Comparison of ENCODE assay signal across 19 cellular contexts in the genomic region with DNA sequence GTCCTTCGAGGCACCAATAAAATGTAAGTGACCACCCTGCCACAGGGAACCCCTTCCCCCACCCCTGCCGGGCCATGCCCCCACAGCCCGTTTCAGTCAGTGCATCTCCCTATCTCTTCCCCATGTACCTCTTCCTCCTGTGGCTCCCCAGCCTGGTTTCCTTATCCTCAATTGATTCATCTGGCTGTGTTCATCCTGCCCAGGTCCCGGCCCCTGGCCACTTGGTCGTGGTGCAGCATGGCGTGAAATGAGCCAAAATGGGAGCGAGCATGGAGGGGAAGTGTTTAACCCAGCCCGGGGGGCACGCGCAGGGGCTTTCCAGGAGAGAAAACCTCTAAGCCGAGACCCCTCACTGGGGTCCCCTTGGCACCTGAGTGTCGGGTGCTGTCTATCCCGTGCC. TPM values are rescaled to one million over a fixed set of nuclear protein-coding genes. Genes with fewer than 3 reads are reported as not detected.
A peak's percentile ranks its signal among the peaks of the same experiment; 100 is the strongest.
DNase-seq lines count a peak whose midpoint lies in the region; ATAC-seq and TF ChIP-seq lines count a peak whose summit lies in the region.
"Had no signal": no experiment of that assay in that cellular context is flagged by ENCODE, and none has a peak within 500 bp of the region (broad histone marks: within the 10 kb centered on the region; RNA-seq: fewer than 3 reads in every experiment).

No MANE protein-coding gene starts in this region.

- peaks cover 46% of the 10 kb centered on the region for H3K36me3 Mint-ChIP-seq in T-helper 1 cell treated with Interleukin-12 subunit alpha and Interleukin-12 subunit beta and Interleukin-4 antibody, amounts not matched to agents 30 μg/mL and 1 μg/mL, for 36 hours (ENCODE audit: low read depth)
- peaks cover 36% of the 10 kb centered on the region for H3K36me3 Mint-ChIP-seq in type B pancreatic cell

- intact Hi-C loops in lower leg skin (cut with DNase I; ENCODE audit: low total_unique reads): loop anchor here (5.0 to 10.0 kb wide), 2 partner anchors 67 to 175 kb away; a partner anchor contains a TSS

- 90 to 93% methylated on average over 13 of the region's 13 CpGs for WGBS in lower leg skin, 2 donors

- H3K27me3 Mint-ChIP-seq in T-helper 1 cell treated with Interleukin-12 subunit alpha and Interleukin-12 subunit beta and Interleukin-4 antibody, amounts not matched to agents 30 μg/mL and 1 μg/mL, for 36 hours (ENCODE audit: low read depth): no peaks in the 10 kb centered on the region
- H3K27me3 Mint-ChIP-seq in stimulated activated naive CD8-positive, alpha-beta T cell treated with anti-CD3 and anti-CD28 coated beads, Interleukin-15, amount 100 ng/mL, for 72 hours: no peaks in the 10 kb centered on the region
- H3K27me3 Mint-ChIP-seq in type B pancreatic cell: no peaks in the 10 kb centered on the region

- H3K4me1 Mint-ChIP-seq in T-helper 1 cell treated with Interleukin-12 subunit alpha and Interleukin-12 subunit beta and Interleukin-4 antibody, amounts not matched to agents 30 μg/mL and 1 μg/mL, for 36 hours (ENCODE audit: low read depth): peaks cover 14% of the 10 kb centered on the region
- peaks cover 22% of the 10 kb centered on the region for H3K4me1 Mint-ChIP-seq in stimulated activated naive CD8-positive, alpha-beta T cell treated with anti-CD3 and anti-CD28 coated beads, Interleukin-15, amount 100 ng/mL, for 72 hours
- peaks cover 6% of the 10 kb centered on the region for H3K4me1 Mint-ChIP-seq in type B pancreatic cell (ENCODE audit: unreplicated experiment)

- H3K9me3 Mint-ChIP-seq in T-helper 1 cell treated with Interleukin-12 subunit alpha and Interleukin-12 subunit beta and Interleukin-4 antibody, amounts not matched to agents 30 μg/mL and 1 μg/mL, for 36 hours: no peaks in the 10 kb centered on the region
- H3K9me3 Mint-ChIP-seq in stimulated activated naive CD8-positive, alpha-beta T cell treated with anti-CD3 and anti-CD28 coated beads, Interleukin-15, amount 100 ng/mL, for 72 hours: no peaks in the 10 kb centered on the region
- no peaks in the 10 kb centered on the region for H3K9me3 Mint-ChIP-seq in type B pancreatic cell
- H3K9me3 Mint-ChIP-seq: CD8-positive, alpha-beta T cell had no signal

- no peak overlapping the region for H3K27ac Mint-ChIP-seq in T-helper 1 cell treated with Interleukin-12 subunit alpha and Interleukin-12 subunit beta and Interleukin-4 antibody, amounts not matched to agents 30 μg/mL and 1 μg/mL, for 36 hours
- H3K27ac Mint-ChIP-seq in stimulated activated naive CD8-positive, alpha-beta T cell treated with anti-CD3 and anti-CD28 coated beads, Interleukin-15, amount 100 ng/mL, for 72 hours: peak overlapping the region; percentile 80 to 83
- peak overlapping the region; percentile 41 for H3K27ac Mint-ChIP-seq in type B pancreatic cell

- TF ChIP-seq CTCF in type B pancreatic cell (conservative IDR thresholded peaks at IDR 0.05) (no peak), lower leg skin (IDR thresholded peaks at IDR 0.05) (no peak)

- H3K4me3 ChIP-seq in lower leg skin (ENCODE audit: low read depth, poor library complexity, severe bottlenecking): no peak overlapping the region
- H3K4me3 ChIP-seq: K562, lung, skin epidermis had no signal

- no peak for ATAC-seq in stimulated activated naive CD8-positive, alpha-beta T cell treated with anti-CD3 and anti-CD28 coated beads, Interleukin-15, amount 100 ng/mL, for 72 hours
- ATAC-seq in stimulated activated naive CD8-positive, alpha-beta T cell treated with anti-CD3 and anti-CD28 coated beads, Interleukin-15, Interleukin-2, amounts not matched to agents 100 U/mL and 50 U/mL, for 24 hours: no peak
- ATAC-seq in GM21786 (IDR thresholded peaks at IDR 0.05; ENCODE audit: unreplicated experiment): no peak
- ATAC-seq: CD8-positive, alpha-beta T cell; K562; PC-3 had no signal

- peak overlapping the region; percentile 28 for H3K4me3 Mint-ChIP-seq in T-helper 1 cell treated with Interleukin-12 subunit alpha and Interleukin-12 subunit beta and Interleukin-4 antibody, amounts not matched to agents 30 μg/mL and 1 μg/mL, for 36 hours
- peak overlapping the region in 1 of 2 donors; percentile 20 for H3K4me3 Mint-ChIP-seq in stimulated activated naive CD8-positive, alpha-beta T cell treated with anti-CD3 and anti-CD28 coated beads, Interleukin-15, amount 100 ng/mL, for 72 hours
- H3K4me3 Mint-ChIP-seq in type B pancreatic cell: peak overlapping the region; percentile 36
- H3K4me3 Mint-ChIP-seq: CD8-positive, alpha-beta T cell had no signal

- no peak for TF ChIP-seq POLR2A in lower leg skin (IDR thresholded peaks at IDR 0.05)

- DNase-seq in T-helper 1 cell (no peak), islet precursor cell (peak; percentile 43), type B pancreatic cell (ENCODE audit: extremely low spot score, unreplicated experiment) (no peak), lower leg skin (ENCODE audit: low spot score in 2 of 2) (no peak)
- DNase-seq in stimulated activated naive CD8-positive, alpha-beta T cell treated with anti-CD3 and anti-CD28 coated beads, Interleukin-15, amount 100 ng/mL, for 72 hours: no peak
- DNase-seq in stimulated activated naive CD8-positive, alpha-beta T cell treated with anti-CD3 and anti-CD28 coated beads, Interleukin-15, Interleukin-2, amounts not matched to agents 100 U/mL and 50 U/mL, for 24 hours: no peak
- DNase-seq: amygdala; CD8-positive, alpha-beta T cell; MM.1S; NCI-H1417 treated with DMSO at 0.1 percent for 48 hours; PC-3; SHP77; stimulated activated CD4-positive, alpha-beta T cell treated with anti-CD3 and anti-CD28 coated beads, Interleukin-1b, Interleukin-23, amount 100 ng/mL, for 48 hours; substantia nigra had no signal

RNA-seq across cellular contexts. Expression of a gene that starts 35.9 kb away (rescaled TPM):
- 246 and 281 TPM in 2 replicates for total RNA-seq in type B pancreatic cell (ENCODE audit: low replicate concordance)
- total RNA-seq in lower leg skin: 10 to 100 TPM; 35.0 to 51.9 (median 44.2) TPM

RNA-seq across cellular contexts. Expression of a gene that starts 55.0 kb away (rescaled TPM):
- total RNA-seq in type B pancreatic cell (ENCODE audit: low replicate concordance) (472 and 516 TPM in 2 replicates), lower leg skin (100 to 1,000 TPM; 237 to 353 (median 301) TPM)
